Comparison of ENCODE assay signal across 22 cellular contexts in the genomic region with DNA sequence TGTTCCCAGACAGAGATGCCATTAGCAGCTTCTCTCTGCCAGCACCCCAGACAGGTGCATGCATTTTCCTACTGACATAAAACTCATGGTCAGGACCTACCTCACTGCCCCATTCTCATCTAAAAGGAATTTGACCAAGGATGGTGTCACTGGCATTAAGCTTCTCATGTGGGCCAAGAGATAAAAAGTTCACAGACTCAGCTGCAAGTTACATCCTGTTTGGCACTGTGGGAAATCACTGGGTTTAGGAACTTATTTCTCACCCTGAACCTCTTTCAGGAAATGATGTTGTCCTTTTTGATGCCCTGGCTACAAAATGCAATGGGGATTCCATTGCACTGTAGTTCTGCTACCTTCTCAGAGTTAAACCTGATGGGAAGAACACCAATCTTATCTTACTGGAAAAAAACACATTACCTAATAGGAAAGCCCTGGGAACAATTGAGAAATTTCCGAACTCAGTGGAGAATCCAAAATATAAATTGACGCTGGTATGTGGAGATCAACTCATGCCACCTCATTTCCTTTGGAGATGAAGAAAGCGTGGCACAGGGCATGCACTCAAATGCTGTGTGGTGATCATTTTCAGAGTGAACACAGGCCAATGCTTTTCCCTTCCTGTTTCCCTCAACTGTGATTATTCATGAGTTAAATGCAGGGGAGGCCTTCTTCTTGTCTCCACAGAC.
A peak's percentile ranks its signal among the peaks of the same experiment; 100 is the strongest.
DNase-seq lines count a peak whose midpoint lies in the region; ATAC-seq lines count a peak whose summit lies in the region.
"Had no signal": no experiment of that assay in that cellular context is flagged by ENCODE, and none has a peak within 500 bp of the region (broad histone marks: within the 10 kb centered on the region; RNA-seq: fewer than 3 reads in every experiment).

No MANE protein-coding gene starts in this region.

- H2AK5ac ChIP-seq in mesenchymal stem cell (ENCODE audit: low read length, severe bottlenecking): no peak overlapping the region

- H3K4me1 Mint-ChIP-seq in activated naive CD8-positive, alpha-beta T cell treated with anti-CD3 and anti-CD28 coated beads for 36 hours: no peaks in the 10 kb centered on the region
- H3K4me1 Mint-ChIP-seq: immature natural killer cell; stimulated activated memory B cell treated with anti-CD40 and anti-IgM and Interleukin-4, amounts not matched to agents 10 μg/mL and 1 μg/mL and 100 μg/mL, for 72 hours had no signal

- no peak overlapping the region for H3K4ac ChIP-seq in mesenchymal stem cell (ENCODE audit: low read depth in 1 of 2, low read length in 2 of 2)

- H3K27me3 ChIP-seq in mesenchymal stem cell (ENCODE audit: control insufficient read depth in 1 of 2, insufficient read depth in 1 of 2, low read length in 2 of 2): peaks cover 8 to 17% of the 10 kb centered on the region in 2 experiments
- H3K27me3 ChIP-seq: breast epithelium, thyroid gland had no signal

- no peak overlapping the region for H3K14ac ChIP-seq in mesenchymal stem cell (ENCODE audit: low read length in 2 of 2)

- no peaks in the 10 kb centered on the region for H3K4me1 ChIP-seq in mesenchymal stem cell (ENCODE audit: control insufficient read depth, insufficient read depth, low read depth, low read length)
- H3K4me1 ChIP-seq: breast epithelium had no signal

- no peak overlapping the region for H3K9ac ChIP-seq in mesenchymal stem cell (ENCODE audit: low read length)

- DNase-seq in EH (ENCODE audit: low read depth) (peak; percentile 39), RKO (ENCODE audit: low spot score) (peak; percentile 1), epithelial cell of prostate (ENCODE audit: low read depth, low spot score) (peak; percentile 82), mesenchymal stem cell (peak; percentile 28), NCI-H524 treated with DMSO at 0.1 percent for 48 hours (lab: John Stamatoyannopoulos, UW) (no peak)
- no peak for DNase-seq in activated naive CD4-positive, alpha-beta T cell (lab: John Stamatoyannopoulos, UW)
- DNase-seq in activated naive CD8-positive, alpha-beta T cell treated with anti-CD3 and anti-CD28 coated beads for 36 hours: no peak
- DNase-seq: activated CD4-positive, alpha-beta T cell treated with anti-CD3 and anti-CD28 coated beads, Interleukin-2, amount 50 U/mL, for 1 hour; Calu3; endodermal cell; glutamatergic neuron; immature natural killer cell; NCI-H1048; NCI-H2081 treated with DMSO at 0.1 percent for 48 hours; NCI-H526 treated with DMSO at 0.1 percent for 48 hours; thyroid gland had no signal

- peaks cover 6% of the 10 kb centered on the region for H3K27me3 Mint-ChIP-seq in activated naive CD8-positive, alpha-beta T cell treated with anti-CD3 and anti-CD28 coated beads for 36 hours

- H3K79me1 ChIP-seq in mesenchymal stem cell (replicated peaks; ENCODE audit: low read length, poor library complexity, severe bottlenecking): no peaks in the 10 kb centered on the region

- H3K9me3 ChIP-seq in mesenchymal stem cell (ENCODE audit: control insufficient read depth, low read length): no peaks in the 10 kb centered on the region
- H3K9me3 ChIP-seq: thyroid gland had no signal

- no peaks in the 10 kb centered on the region for H3K36me3 Mint-ChIP-seq in activated naive CD8-positive, alpha-beta T cell treated with anti-CD3 and anti-CD28 coated beads for 36 hours
- H3K36me3 Mint-ChIP-seq: activated naive CD4-positive, alpha-beta T cell treated with anti-CD3 and anti-CD28 coated beads, Interleukin-2, amount 50 U/mL, for 72 hours; immature natural killer cell; natural killer cell treated with Interleukin-12 subunit alpha and Interleukin-12 subunit beta and Interleukin-15 and Interleukin-18, amount 100 ng/mL, for 72 hours; stimulated activated memory B cell treated with anti-CD40 and anti-IgM and Interleukin-4, amounts not matched to agents 10 μg/mL and 1 μg/mL and 100 μg/mL, for 72 hours had no signal

- no peak overlapping the region for H2AFZ ChIP-seq in mesenchymal stem cell (ENCODE audit: low read depth, low read length)

- H3K36me3 ChIP-seq in mesenchymal stem cell (ENCODE audit: control insufficient read depth in 1 of 2, insufficient read depth in 2 of 2, low read depth in 1 of 2, low read length in 2 of 2): no peaks in the 10 kb centered on the region
- H3K36me3 ChIP-seq: breast epithelium, thyroid gland had no signal

- H3K27ac Mint-ChIP-seq in activated naive CD8-positive, alpha-beta T cell treated with anti-CD3 and anti-CD28 coated beads for 36 hours: no peak overlapping the region
- H3K27ac Mint-ChIP-seq: activated naive CD4-positive, alpha-beta T cell treated with anti-CD3 and anti-CD28 coated beads, Interleukin-2, amount 50 U/mL, for 72 hours; endodermal cell; immature natural killer cell; natural killer cell treated with Interleukin-12 subunit alpha and Interleukin-12 subunit beta and Interleukin-15 and Interleukin-18, amount 100 ng/mL, for 72 hours; progenitor cell of endocrine pancreas; stimulated activated memory B cell treated with anti-CD40 and anti-IgM and Interleukin-4, amounts not matched to agents 10 μg/mL and 1 μg/mL and 100 μg/mL, for 72 hours had no signal

- peak overlapping the region; percentile 36 for H3K27ac ChIP-seq in epithelial cell of prostate
- no peak overlapping the region for H3K27ac ChIP-seq in mesenchymal stem cell (ENCODE audit: low read length, poor library complexity, severe bottlenecking)
- H3K27ac ChIP-seq: breast epithelium, thyroid gland had no signal

- WGBS in mesenchymal stem cell: 96% methylated on average over 3 of the region's 3 CpGs

- no peak overlapping the region for H4K8ac ChIP-seq in mesenchymal stem cell (ENCODE audit: low read length)

- H3K23ac ChIP-seq in mesenchymal stem cell (ENCODE audit: low read length in 2 of 2): no peak overlapping the region

- H4K91ac ChIP-seq in mesenchymal stem cell (ENCODE audit: low read length): no peak overlapping the region

- H2BK120ac ChIP-seq in mesenchymal stem cell (ENCODE audit: low read depth, low read length): no peak overlapping the region

- H3K9me3 Mint-ChIP-seq in activated naive CD8-positive, alpha-beta T cell treated with anti-CD3 and anti-CD28 coated beads for 36 hours: peaks cover 2% of the 10 kb centered on the region
- H3K9me3 Mint-ChIP-seq: activated naive CD4-positive, alpha-beta T cell treated with anti-CD3 and anti-CD28 coated beads, Interleukin-2, amount 50 U/mL, for 72 hours; natural killer cell treated with Interleukin-12 subunit alpha and Interleukin-12 subunit beta and Interleukin-15 and Interleukin-18, amount 100 ng/mL, for 72 hours had no signal

- H3K4me3 Mint-ChIP-seq in activated naive CD8-positive, alpha-beta T cell treated with anti-CD3 and anti-CD28 coated beads for 36 hours: no peak overlapping the region
- H3K4me3 Mint-ChIP-seq: endodermal cell; immature natural killer cell; natural killer cell treated with Interleukin-12 subunit alpha and Interleukin-12 subunit beta and Interleukin-15 and Interleukin-18, amount 100 ng/mL, for 72 hours; stimulated activated memory B cell treated with anti-CD40 and anti-IgM and Interleukin-4, amounts not matched to agents 10 μg/mL and 1 μg/mL and 100 μg/mL, for 72 hours had no signal

- no peak overlapping the region for H2BK15ac ChIP-seq in mesenchymal stem cell (ENCODE audit: low read depth, poor library complexity, severe bottlenecking)

- H2BK5ac ChIP-seq in mesenchymal stem cell (ENCODE audit: low read depth, low read length, poor library complexity, severe bottlenecking): no peak overlapping the region

- no peak overlapping the region for H2BK12ac ChIP-seq in mesenchymal stem cell (ENCODE audit: low read length in 2 of 2)

- no peak overlapping the region for H3K4me3 ChIP-seq in mesenchymal stem cell (ENCODE audit: insufficient read depth in 1 of 2, low read depth in 1 of 2, low read length in 2 of 2)
- H3K4me3 ChIP-seq: breast epithelium, thyroid gland had no signal

- H3K4me2 ChIP-seq in mesenchymal stem cell (ENCODE audit: low read length, poor library complexity, severe bottlenecking): no peak overlapping the region

- ATAC-seq in HG02571 (IDR thresholded peaks at IDR 0.05; ENCODE audit: unreplicated experiment): no peak
- ATAC-seq: activated naive CD4-positive, alpha-beta T cell treated with anti-CD3 and anti-CD28 coated beads, Interleukin-2, amount 50 U/mL, for 72 hours; natural killer cell treated with Interleukin-12 subunit alpha and Interleukin-12 subunit beta and Interleukin-15 and Interleukin-18, amount 100 ng/mL, for 72 hours; stimulated activated memory B cell treated with anti-CD40 and anti-IgM and Interleukin-4, amounts not matched to agents 10 μg/mL and 1 μg/mL and 100 μg/mL, for 72 hours had no signal

- no peak overlapping the region for H3K18ac ChIP-seq in mesenchymal stem cell (ENCODE audit: low read depth in 1 of 2, low read length in 2 of 2)

Comparison
In these comparisons a context has a peak if more than half of its experiments do, and no peak if none do; other contexts are left out.
1. DNase-seq: peak in EH (single experiment), RKO (single experiment), epithelial cell of prostate (single experiment) and mesenchymal stem cell (single experiment); none in activated naive CD4-positive, alpha-beta T cell (0 of 4), NCI-H524 treated with DMSO at 0.1 percent for 48 hours (single experiment) and activated naive CD8-positive, alpha-beta T cell treated with anti-CD3 and anti-CD28 coated beads for 36 hours (single experiment).